Comparison of ENCODE assay signal across 8 cellular contexts in genomic region chr22:30802202-30803166, GRCh38.
DNase-seq lines count a peak whose midpoint lies in the region; ATAC-seq and TF ChIP-seq lines count a peak whose summit lies in the region.

No MANE protein-coding gene starts in this region.

- DNase-seq in AG09319 (ENCODE audit: extremely low read depth, low read depth) (peak; percentile 76), NCI-H345 treated with DMSO at 0.1 percent for 48 hours (lab: John Stamatoyannopoulos, UW; ENCODE audit: unreplicated experiment) (peak; percentile 30), dermis microvascular lymphatic vessel endothelial cell (ENCODE audit: low read depth in 2 of 2) (peak; percentile 68 to 94), left colon (peak; percentile 84 to 87)
- peak; percentile 25 to 29 for DNase-seq in activated CD4-positive, alpha-beta T cell treated with anti-CD3 and anti-CD28 coated beads, Interleukin-2, amount 50 U/mL, for 4 hours
- peak; percentile 18 to 57 for DNase-seq in stimulated activated CD4-positive, alpha-beta T cell treated with anti-CD3 and anti-CD28 coated beads, Interleukin-1b, Interleukin-23, amount 100 ng/mL, for 4 hours (ENCODE audit: low read depth in 2 of 2)
- DNase-seq in NK-92 treated with Interleukin-12 subunit alpha and Interleukin-12 subunit beta, amount 100 ng/mL, for 24 hours (lab: John Stamatoyannopoulos, UW): no peak

- peak; percentile 45 for ATAC-seq in GM21447 (IDR thresholded peaks at IDR 0.05; ENCODE audit: unreplicated experiment)
- ATAC-seq in left colon: peak; percentile 100

- intact Hi-C loops in left colon (cut with DNase I, micrococcal nuclease): no loop called here

- no peak; the same call in 1 of the 2 replicates for TF ChIP-seq CTCF in AG09319 (IDR thresholded peaks at IDR 0.05; ENCODE audit: low read depth, low read length)
